In the genomic region with DNA sequence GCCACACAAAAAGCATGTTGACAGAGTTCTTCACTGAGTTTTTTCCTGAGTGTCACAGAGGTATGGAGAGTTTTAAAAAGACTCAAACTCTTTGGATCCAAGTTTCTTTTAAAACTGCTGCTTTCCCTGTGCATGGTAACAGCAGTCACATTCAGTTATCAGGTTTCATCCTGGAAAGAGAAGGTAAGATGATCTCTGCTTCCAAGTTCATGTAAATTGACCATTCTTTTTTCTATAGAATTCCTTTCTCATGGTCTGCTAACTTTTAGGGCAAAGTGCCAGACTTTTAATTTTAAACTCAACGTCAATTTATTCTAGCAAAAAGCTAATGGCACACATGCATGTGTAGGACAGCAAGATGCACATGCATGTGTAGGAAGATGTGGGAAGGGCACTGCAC, we compare ENCODE assay signal across 29 cellular contexts.
"Had no signal": no experiment of that assay in that cellular context is flagged by ENCODE, and none has a peak within 500 bp of the region (broad histone marks: within the 10 kb centered on the region; RNA-seq: fewer than 3 reads in every experiment).

No MANE protein-coding gene starts in this region.

- DNase-seq: activated CD4-positive, alpha-beta memory T cell treated with anti-CD3 and anti-CD28 coated beads for 36 hours; activated CD4-positive, alpha-beta T cell treated with anti-CD3 and anti-CD28 coated beads for 36 hours; activated CD4-positive, alpha-beta T cell treated with anti-CD3 and anti-CD28 coated beads, Interleukin-2, amount 10 ng/mL, durations not matched to agents 24 days and 14 days; activated CD4-positive, CD25-positive, alpha-beta regulatory T cell; activated CD4-positive, CD25-positive, alpha-beta regulatory T cell treated with anti-CD3 and anti-CD28 coated beads, Interleukin-2, amount 50 U/mL, for 72 hours; activated CD8-positive, alpha-beta memory T cell treated with anti-CD3 and anti-CD28 coated beads, Interleukin-2, amount 10 ng/mL, durations not matched to agents 7 days and 5 days; activated CD8-positive, alpha-beta memory T cell treated with anti-CD3 and anti-CD28 coated beads, Interleukin-2, amount 50 U/mL, for 4 hours; activated CD8-positive, alpha-beta T cell treated with anti-CD3 and anti-CD28 coated beads, Interleukin-2, amount 10 ng/mL, durations not matched to agents 7 days and 5 days; activated effector memory CD4-positive, alpha-beta T cell treated with anti-CD3 and anti-CD28 coated beads, Interleukin-2, amount 50 U/mL, for 16 hours; activated naive CD4-positive, alpha-beta T cell treated with anti-CD3 and anti-CD28 coated beads for 36 hours; activated naive CD8-positive, alpha-beta T cell treated with anti-CD3 and anti-CD28 coated beads for 36 hours; activated naive CD8-positive, alpha-beta T cell treated with anti-CD3 and anti-CD28 coated beads, Interleukin-2, amount 50 U/mL, for 24 hours; activated T-cell treated with anti-CD3 and anti-CD28 coated beads, Interleukin-2, amount 50 U/mL, for 1 hour; activated T-cell treated with anti-CD3 and anti-CD28 coated beads, Interleukin-2, amount 50 U/mL, for 48 hours; adrenal gland; amygdala; aorta; body of pancreas; caudate nucleus; cerebellar nuclear complex; colonic mucosa; effector CD8-positive, alpha-beta T cell; esophagus squamous epithelium; foreskin melanocyte; T-helper 2 cell had no signal

- H3K4me1 Mint-ChIP-seq: activated CD4-positive, alpha-beta T cell treated with anti-CD3 and anti-CD28 coated beads for 36 hours; activated CD4-positive, alpha-beta T cell treated with anti-CD3 and anti-CD28 coated beads, Interleukin-2, amount 10 ng/mL, durations not matched to agents 24 days and 14 days; activated CD8-positive, alpha-beta memory T cell treated with anti-CD3 and anti-CD28 coated beads, Interleukin-2, amount 10 ng/mL, durations not matched to agents 7 days and 5 days; activated naive CD4-positive, alpha-beta T cell treated with anti-CD3 and anti-CD28 coated beads, Interleukin-2, amount 50 U/mL, for 24 hours; activated naive CD8-positive, alpha-beta T cell treated with anti-CD3 and anti-CD28 coated beads for 36 hours; activated naive CD8-positive, alpha-beta T cell treated with anti-CD3 and anti-CD28 coated beads, Interleukin-2, amount 50 U/mL, for 24 hours had no signal

- H3K4me3 Mint-ChIP-seq: activated CD4-positive, alpha-beta memory T cell treated with anti-CD3 and anti-CD28 coated beads for 36 hours; activated CD4-positive, alpha-beta T cell treated with anti-CD3 and anti-CD28 coated beads for 36 hours; activated CD4-positive, alpha-beta T cell treated with anti-CD3 and anti-CD28 coated beads, Interleukin-2, amount 10 ng/mL, durations not matched to agents 24 days and 14 days; activated CD8-positive, alpha-beta memory T cell treated with anti-CD3 and anti-CD28 coated beads, Interleukin-2, amount 10 ng/mL, durations not matched to agents 7 days and 5 days; activated CD8-positive, alpha-beta T cell treated with anti-CD3 and anti-CD28 coated beads, Interleukin-2, amount 10 ng/mL, durations not matched to agents 7 days and 5 days; activated naive CD4-positive, alpha-beta T cell treated with anti-CD3 and anti-CD28 coated beads for 36 hours; activated naive CD4-positive, alpha-beta T cell treated with anti-CD3 and anti-CD28 coated beads, Interleukin-2, amount 50 U/mL, for 24 hours; activated naive CD8-positive, alpha-beta T cell treated with anti-CD3 and anti-CD28 coated beads for 36 hours; activated naive CD8-positive, alpha-beta T cell treated with anti-CD3 and anti-CD28 coated beads, Interleukin-2, amount 50 U/mL, for 24 hours; activated T-helper 1 cell treated with anti-CD3 and anti-CD28 coated beads, Interleukin-12 subunit alpha, Interleukin-12 subunit beta, Interleukin-2, Interleukin-4 antibody, amounts not matched to agents 30 ng/mL and 10 ng/mL and 1 ng/mL, durations not matched to agents 14 hours and 24 hours and 36 hours had no signal

- H3K9me3 Mint-ChIP-seq: activated CD4-positive, alpha-beta T cell treated with anti-CD3 and anti-CD28 coated beads, Interleukin-2, amount 10 ng/mL, durations not matched to agents 24 days and 14 days; activated naive CD8-positive, alpha-beta T cell treated with anti-CD3 and anti-CD28 coated beads for 36 hours; activated T-helper 1 cell treated with anti-CD3 and anti-CD28 coated beads, Interleukin-12 subunit alpha, Interleukin-12 subunit beta, Interleukin-2, Interleukin-4 antibody, amounts not matched to agents 30 ng/mL and 10 ng/mL and 1 ng/mL, durations not matched to agents 14 hours and 24 hours and 36 hours; activated T-helper 2 cell treated with anti-CD3 and anti-CD28 coated beads, Interferon-gamma antibody, Interleukin-2, Interleukin-4, amounts not matched to agents 10 μg/mL and 5 μg/mL and 100 μg/mL, durations not matched to agents 14 hours and 24 hours and 36 hours had no signal

- H3K27ac Mint-ChIP-seq: activated CD4-positive, alpha-beta memory T cell treated with anti-CD3 and anti-CD28 coated beads for 36 hours; activated CD4-positive, alpha-beta T cell treated with anti-CD3 and anti-CD28 coated beads for 36 hours; activated CD4-positive, alpha-beta T cell treated with anti-CD3 and anti-CD28 coated beads, Interleukin-2, amount 10 ng/mL, durations not matched to agents 24 days and 14 days; activated CD8-positive, alpha-beta memory T cell treated with anti-CD3 and anti-CD28 coated beads, Interleukin-2, amount 10 ng/mL, durations not matched to agents 7 days and 5 days; activated CD8-positive, alpha-beta T cell treated with anti-CD3 and anti-CD28 coated beads, Interleukin-2, amount 10 ng/mL, durations not matched to agents 7 days and 5 days; activated naive CD4-positive, alpha-beta T cell treated with anti-CD3 and anti-CD28 coated beads for 36 hours; activated naive CD4-positive, alpha-beta T cell treated with anti-CD3 and anti-CD28 coated beads, Interleukin-2, amount 50 U/mL, for 24 hours; activated naive CD8-positive, alpha-beta T cell treated with anti-CD3 and anti-CD28 coated beads for 36 hours; activated naive CD8-positive, alpha-beta T cell treated with anti-CD3 and anti-CD28 coated beads, Interleukin-2, amount 50 U/mL, for 24 hours; activated T-helper 1 cell treated with anti-CD3 and anti-CD28 coated beads, Interleukin-12 subunit alpha, Interleukin-12 subunit beta, Interleukin-2, Interleukin-4 antibody, amounts not matched to agents 30 ng/mL and 10 ng/mL and 1 ng/mL, durations not matched to agents 14 hours and 24 hours and 36 hours; activated T-helper 2 cell treated with anti-CD3 and anti-CD28 coated beads, Interferon-gamma antibody, Interleukin-2, Interleukin-4, amounts not matched to agents 10 μg/mL and 5 μg/mL and 100 μg/mL, durations not matched to agents 14 hours and 24 hours and 36 hours had no signal

- ATAC-seq: activated CD4-positive, alpha-beta T cell treated with anti-CD3 and anti-CD28 coated beads for 36 hours; activated CD8-positive, alpha-beta memory T cell treated with anti-CD3 and anti-CD28 coated beads, Interleukin-2, amount 10 ng/mL, durations not matched to agents 7 days and 5 days; activated CD8-positive, alpha-beta T cell treated with anti-CD3 and anti-CD28 coated beads, Interleukin-2, amount 10 ng/mL, durations not matched to agents 7 days and 5 days; activated naive CD8-positive, alpha-beta T cell treated with anti-CD3 and anti-CD28 coated beads, Interleukin-2, amount 50 U/mL, for 24 hours; body of pancreas; gastroesophageal sphincter had no signal

- H3K36me3 Mint-ChIP-seq: activated CD4-positive, alpha-beta memory T cell treated with anti-CD3 and anti-CD28 coated beads for 36 hours; activated CD8-positive, alpha-beta memory T cell treated with anti-CD3 and anti-CD28 coated beads, Interleukin-2, amount 10 ng/mL, durations not matched to agents 7 days and 5 days; activated naive CD4-positive, alpha-beta T cell treated with anti-CD3 and anti-CD28 coated beads, Interleukin-2, amount 50 U/mL, for 24 hours; activated naive CD8-positive, alpha-beta T cell treated with anti-CD3 and anti-CD28 coated beads for 36 hours had no signal
